Comparison of ENCODE assay signal across 1 cellular context in the genomic region with DNA sequence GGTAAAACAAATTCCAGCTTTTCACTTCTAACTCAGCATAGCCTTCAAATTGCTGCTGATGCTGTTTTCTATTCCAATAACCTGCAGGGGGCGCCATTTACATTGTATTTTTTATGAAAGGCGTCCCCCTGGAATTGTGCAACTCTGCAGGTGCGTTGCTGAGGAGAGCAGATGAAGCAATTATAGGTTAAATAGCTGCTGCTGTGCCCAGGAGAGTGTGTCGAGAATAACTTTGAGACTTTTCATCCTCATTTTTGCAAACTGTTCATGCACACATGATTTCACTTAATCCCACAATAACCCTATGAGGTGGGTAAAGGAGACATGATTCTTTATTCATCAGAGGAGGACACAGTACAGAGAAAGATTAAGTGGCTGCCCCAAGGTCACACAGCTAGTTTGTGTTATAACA.
TF ChIP-seq lines count a peak whose summit lies in the region.

No MANE protein-coding gene starts in this region.

TF ChIP-seq in HepG2, 621 proteins besides CTCF, POLR2A, EP300 and RAD21 (continued from another document and continues in another):
- TF ChIP-seq THAP9 (CRISPR knock-in tag; IDR thresholded peaks at IDR 0.05; ENCODE audit: borderline replicate concordance) (no peak), CHD2 (IDR thresholded peaks at IDR 0.05; ENCODE audit: low read depth, low read length) (no peak), NCOA1 (CRISPR knock-in tag; IDR thresholded peaks at IDR 0.05) (no peak), TBL1XR1 (IDR thresholded peaks at IDR 0.05; ENCODE audit: borderline replicate concordance, low read length, partially characterized antibody) (no peak), STAT5B (CRISPR knock-in tag; IDR thresholded peaks at IDR 0.05) (no peak), PCBP2 (optimal IDR thresholded peaks at IDR 0.05; ENCODE audit: low read depth, low read length, poor library complexity, severe bottlenecking) (no peak), ZNF770 (CRISPR knock-in tag; IDR thresholded peaks at IDR 0.05) (no peak), CEBPG (CRISPR knock-in tag; IDR thresholded peaks at IDR 0.05) (peak; percentile 97), MAFK (conservative IDR thresholded peaks at IDR 0.05 in 1 of 2, IDR thresholded peaks at IDR 0.05 in 1 of 2; ENCODE audit: low read length in 2 of 2) (0 out of 4 replicates have a peak, but pooled peaks of 1 of the 2 experiments have one; percentile 28), TEAD3 (CRISPR knock-in tag; optimal IDR thresholded peaks at IDR 0.05; ENCODE audit: borderline replicate concordance) (peak; percentile 22), ZNF644 (CRISPR knock-in tag; IDR thresholded peaks at IDR 0.05; ENCODE audit: low read depth) (no peak), ZNF556 (CRISPR knock-in tag; IDR thresholded peaks at IDR 0.05; ENCODE audit: borderline replicate concordance) (no peak), FOSL1 (CRISPR knock-in tag; IDR thresholded peaks at IDR 0.05; ENCODE audit: borderline replicate concordance) (no peak), CCDC6 (CRISPR knock-in tag; IDR thresholded peaks at IDR 0.05) (no peak), ZNF275 (CRISPR knock-in tag; IDR thresholded peaks at IDR 0.05; ENCODE audit: borderline replicate concordance) (no peak), ZNF512 (CRISPR knock-in tag; IDR thresholded peaks at IDR 0.05) (no peak), PHB2 (IDR thresholded peaks at IDR 0.05; ENCODE audit: partially characterized antibody) (no peak)
- TF ChIP-seq, protein P1, sequence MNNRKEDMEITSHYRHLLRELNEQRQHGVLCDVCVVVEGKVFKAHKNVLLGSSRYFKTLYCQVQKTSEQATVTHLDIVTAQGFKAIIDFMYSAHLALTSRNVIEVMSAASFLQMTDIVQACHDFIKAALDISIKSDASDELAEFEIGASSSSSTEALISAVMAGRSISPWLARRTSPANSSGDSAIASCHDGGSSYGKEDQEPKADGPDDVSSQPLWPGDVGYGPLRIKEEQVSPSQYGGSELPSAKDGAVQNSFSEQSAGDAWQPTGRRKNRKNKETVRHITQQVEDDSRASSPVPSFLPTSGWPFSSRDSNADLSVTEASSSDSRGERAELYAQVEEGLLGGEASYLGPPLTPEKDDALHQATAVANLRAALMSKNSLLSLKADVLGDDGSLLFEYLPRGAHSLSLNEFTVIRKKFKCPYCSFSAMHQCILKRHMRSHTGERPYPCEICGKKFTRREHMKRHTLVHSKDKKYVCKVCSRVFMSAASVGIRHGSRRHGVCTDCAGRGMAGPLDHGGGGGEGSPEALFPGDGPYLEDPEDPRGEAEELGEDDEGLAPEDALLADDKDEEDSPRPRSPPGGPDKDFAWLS (CRISPR knock-in tag; IDR thresholded peaks at IDR 0.05; ENCODE audit: borderline replicate concordance) = no peak
- TF ChIP-seq, protein P2, sequence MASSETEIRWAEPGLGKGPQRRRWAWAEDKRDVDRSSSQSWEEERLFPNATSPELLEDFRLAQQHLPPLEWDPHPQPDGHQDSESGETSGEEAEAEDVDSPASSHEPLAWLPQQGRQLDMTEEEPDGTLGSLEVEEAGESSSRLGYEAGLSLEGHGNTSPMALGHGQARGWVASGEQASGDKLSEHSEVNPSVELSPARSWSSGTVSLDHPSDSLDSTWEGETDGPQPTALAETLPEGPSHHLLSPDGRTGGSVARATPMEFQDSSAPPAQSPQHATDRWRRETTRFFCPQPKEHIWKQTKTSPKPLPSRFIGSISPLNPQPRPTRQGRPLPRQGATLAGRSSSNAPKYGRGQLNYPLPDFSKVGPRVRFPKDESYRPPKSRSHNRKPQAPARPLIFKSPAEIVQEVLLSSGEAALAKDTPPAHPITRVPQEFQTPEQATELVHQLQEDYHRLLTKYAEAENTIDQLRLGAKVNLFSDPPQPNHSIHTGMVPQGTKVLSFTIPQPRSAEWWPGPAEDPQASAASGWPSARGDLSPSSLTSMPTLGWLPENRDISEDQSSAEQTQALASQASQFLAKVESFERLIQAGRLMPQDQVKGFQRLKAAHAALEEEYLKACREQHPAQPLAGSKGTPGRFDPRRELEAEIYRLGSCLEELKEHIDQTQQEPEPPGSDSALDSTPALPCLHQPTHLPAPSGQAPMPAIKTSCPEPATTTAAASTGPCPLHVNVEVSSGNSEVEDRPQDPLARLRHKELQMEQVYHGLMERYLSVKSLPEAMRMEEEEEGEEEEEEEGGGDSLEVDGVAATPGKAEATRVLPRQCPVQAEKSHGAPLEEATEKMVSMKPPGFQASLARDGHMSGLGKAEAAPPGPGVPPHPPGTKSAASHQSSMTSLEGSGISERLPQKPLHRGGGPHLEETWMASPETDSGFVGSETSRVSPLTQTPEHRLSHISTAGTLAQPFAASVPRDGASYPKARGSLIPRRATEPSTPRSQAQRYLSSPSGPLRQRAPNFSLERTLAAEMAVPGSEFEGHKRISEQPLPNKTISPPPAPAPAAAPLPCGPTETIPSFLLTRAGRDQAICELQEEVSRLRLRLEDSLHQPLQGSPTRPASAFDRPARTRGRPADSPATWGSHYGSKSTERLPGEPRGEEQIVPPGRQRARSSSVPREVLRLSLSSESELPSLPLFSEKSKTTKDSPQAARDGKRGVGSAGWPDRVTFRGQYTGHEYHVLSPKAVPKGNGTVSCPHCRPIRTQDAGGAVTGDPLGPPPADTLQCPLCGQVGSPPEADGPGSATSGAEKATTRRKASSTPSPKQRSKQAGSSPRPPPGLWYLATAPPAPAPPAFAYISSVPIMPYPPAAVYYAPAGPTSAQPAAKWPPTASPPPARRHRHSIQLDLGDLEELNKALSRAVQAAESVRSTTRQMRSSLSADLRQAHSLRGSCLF (CRISPR knock-in tag; IDR thresholded peaks at IDR 0.05; ENCODE audit: borderline replicate concordance) = no peak
- TF ChIP-seq, protein P3, sequence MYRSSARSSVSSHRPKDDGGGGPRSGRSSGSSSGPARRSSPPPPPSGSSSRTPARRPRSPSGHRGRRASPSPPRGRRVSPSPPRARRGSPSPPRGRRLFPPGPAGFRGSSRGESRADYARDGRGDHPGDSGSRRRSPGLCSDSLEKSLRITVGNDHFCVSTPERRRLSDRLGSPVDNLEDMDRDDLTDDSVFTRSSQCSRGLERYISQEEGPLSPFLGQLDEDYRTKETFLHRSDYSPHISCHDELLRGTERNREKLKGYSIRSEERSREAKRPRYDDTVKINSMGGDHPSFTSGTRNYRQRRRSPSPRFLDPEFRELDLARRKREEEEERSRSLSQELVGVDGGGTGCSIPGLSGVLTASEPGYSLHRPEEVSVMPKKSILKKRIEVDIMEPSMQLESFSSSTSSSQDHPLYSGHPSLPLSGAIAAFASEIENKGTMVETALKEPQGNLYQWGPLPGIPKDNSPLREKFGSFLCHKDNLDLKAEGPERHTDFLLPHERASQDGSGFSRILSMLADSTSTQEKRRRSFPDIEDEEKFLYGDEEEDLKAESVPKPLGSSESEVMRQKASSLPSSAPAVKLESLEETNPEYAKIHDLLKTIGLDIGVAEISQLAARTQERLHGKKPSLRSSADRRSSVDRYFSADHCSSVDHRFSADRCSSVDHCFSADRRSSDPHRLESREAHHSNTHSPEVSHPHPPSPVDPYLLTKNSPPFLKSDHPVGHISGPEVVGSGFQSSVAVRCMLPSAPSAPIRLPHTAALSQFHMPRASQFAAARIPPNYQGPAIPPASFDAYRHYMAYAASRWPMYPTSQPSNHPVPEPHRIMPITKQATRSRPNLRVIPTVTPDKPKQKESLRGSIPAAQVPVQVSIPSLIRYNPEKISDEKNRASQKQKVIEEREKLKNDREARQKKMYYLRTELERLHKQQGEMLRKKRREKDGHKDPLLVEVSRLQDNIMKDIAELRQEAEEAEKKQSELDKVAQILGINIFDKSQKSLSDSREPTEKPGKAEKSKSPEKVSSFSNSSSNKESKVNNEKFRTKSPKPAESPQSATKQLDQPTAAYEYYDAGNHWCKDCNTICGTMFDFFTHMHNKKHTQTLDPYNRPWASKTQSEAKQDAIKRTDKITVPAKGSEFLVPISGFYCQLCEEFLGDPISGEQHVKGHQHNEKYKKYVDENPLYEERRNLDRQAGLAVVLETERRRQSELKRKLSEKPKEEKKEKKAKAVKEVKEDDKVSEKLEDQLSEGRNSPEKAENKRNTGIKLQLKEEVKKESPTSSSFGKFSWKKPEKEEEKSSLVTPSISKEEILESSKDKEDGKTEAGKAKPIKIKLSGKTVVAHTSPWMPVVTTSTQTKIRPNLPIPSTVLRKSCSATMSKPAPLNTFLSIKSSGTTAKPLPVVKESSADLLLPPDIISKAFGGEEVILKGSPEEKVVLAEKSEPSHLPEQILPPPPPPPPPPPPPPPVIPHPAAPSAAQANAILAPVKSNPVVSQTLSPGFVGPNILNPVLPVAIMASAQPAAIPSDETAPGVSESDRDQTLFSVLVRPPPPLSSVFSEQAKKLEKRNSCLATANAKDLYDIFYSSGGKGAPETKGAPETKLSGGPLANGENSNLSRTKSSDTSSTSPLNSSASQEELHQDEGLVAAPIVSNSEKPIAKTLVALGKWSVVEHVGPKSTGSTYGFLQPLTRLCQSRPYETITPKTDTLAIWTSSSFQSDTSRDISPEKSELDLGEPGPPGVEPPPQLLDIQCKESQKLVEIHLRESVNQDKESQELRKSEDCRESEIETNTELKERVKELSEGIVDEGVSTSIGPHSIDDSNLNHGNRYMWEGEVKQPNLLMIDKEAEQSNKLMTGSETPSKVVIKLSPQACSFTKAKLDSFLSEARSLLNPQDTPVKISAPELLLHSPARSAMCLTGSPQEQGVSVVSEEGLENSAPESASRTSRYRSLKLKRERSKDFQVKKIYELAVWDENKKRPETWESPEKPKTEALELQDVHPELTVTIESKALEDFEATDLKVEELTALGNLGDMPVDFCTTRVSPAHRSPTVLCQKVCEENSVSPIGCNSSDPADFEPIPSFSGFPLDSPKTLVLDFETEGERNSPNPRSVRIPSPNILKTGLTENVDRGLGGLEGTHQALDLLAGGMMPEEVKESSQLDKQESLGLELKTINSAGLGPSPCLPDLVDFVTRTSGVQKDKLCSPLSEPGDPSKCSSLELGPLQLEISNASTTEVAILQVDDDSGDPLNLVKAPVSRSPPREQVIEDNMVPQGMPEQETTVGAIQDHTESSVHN (CRISPR knock-in tag; IDR thresholded peaks at IDR 0.05) = no peak
- TF ChIP-seq, protein P4, sequence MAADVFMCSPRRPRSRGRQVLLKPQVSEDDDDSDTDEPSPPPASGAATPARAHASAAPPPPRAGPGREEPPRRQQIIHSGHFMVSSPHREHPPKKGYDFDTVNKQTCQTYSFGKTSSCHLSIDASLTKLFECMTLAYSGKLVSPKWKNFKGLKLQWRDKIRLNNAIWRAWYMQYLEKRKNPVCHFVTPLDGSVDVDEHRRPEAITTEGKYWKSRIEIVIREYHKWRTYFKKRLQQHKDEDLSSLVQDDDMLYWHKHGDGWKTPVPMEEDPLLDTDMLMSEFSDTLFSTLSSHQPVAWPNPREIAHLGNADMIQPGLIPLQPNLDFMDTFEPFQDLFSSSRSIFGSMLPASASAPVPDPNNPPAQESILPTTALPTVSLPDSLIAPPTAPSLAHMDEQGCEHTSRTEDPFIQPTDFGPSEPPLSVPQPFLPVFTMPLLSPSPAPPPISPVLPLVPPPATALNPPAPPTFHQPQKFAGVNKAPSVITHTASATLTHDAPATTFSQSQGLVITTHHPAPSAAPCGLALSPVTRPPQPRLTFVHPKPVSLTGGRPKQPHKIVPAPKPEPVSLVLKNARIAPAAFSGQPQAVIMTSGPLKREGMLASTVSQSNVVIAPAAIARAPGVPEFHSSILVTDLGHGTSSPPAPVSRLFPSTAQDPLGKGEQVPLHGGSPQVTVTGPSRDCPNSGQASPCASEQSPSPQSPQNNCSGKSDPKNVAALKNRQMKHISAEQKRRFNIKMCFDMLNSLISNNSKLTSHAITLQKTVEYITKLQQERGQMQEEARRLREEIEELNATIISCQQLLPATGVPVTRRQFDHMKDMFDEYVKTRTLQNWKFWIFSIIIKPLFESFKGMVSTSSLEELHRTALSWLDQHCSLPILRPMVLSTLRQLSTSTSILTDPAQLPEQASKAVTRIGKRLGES (CRISPR knock-in tag; IDR thresholded peaks at IDR 0.05; ENCODE audit: borderline replicate concordance) = no peak
